In the genomic region with DNA sequence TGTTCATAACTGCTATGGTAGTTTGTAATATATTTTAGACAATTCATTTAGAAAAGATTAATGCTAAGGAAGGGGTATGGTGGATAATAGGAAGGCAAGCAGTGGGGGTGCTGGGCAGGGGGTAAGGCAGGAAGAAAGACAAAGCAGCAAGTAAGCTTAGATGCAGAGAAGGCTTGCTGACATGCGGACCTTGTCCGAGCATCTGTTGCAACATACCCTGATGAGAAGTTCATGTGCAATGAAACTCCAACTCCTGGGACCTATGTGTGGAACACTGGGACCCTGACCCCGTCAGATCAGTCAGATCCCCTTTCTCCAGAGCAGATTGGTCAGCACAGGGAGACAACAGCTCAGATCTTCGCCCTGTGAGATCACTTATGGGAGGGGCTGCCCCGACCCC, we compare ENCODE assay signal across 3 cellular contexts.
TF ChIP-seq lines count a peak whose summit lies in the region.

No MANE protein-coding gene starts in this region.

TF ChIP-seq in GM23338, 12 proteins besides CTCF, POLR2A, EP300 and RAD21 (continues in another document):
- TF ChIP-seq ZNF114 (CRISPR knock-in tag; IDR thresholded peaks at IDR 0.05) (no peak), POLR2AphosphoS5 (IDR thresholded peaks at IDR 0.05; ENCODE audit: low read depth) (no peak), CREB1 (CRISPR knock-in tag; IDR thresholded peaks at IDR 0.05; ENCODE audit: low read depth) (no peak), ZNF331 (CRISPR knock-in tag; IDR thresholded peaks at IDR 0.05; ENCODE audit: low read depth) (no peak), JUNB (IDR thresholded peaks at IDR 0.05; ENCODE audit: unreplicated experiment) (no peak), EZH2 (IDR thresholded peaks at IDR 0.05; ENCODE audit: low read depth, unreplicated experiment) (no peak)
- TF ChIP-seq, protein P1, sequence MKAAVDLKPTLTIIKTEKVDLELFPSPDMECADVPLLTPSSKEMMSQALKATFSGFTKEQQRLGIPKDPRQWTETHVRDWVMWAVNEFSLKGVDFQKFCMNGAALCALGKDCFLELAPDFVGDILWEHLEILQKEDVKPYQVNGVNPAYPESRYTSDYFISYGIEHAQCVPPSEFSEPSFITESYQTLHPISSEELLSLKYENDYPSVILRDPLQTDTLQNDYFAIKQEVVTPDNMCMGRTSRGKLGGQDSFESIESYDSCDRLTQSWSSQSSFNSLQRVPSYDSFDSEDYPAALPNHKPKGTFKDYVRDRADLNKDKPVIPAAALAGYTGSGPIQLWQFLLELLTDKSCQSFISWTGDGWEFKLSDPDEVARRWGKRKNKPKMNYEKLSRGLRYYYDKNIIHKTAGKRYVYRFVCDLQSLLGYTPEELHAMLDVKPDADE (IDR thresholded peaks at IDR 0.05) = no peak
- TF ChIP-seq, protein P2, sequence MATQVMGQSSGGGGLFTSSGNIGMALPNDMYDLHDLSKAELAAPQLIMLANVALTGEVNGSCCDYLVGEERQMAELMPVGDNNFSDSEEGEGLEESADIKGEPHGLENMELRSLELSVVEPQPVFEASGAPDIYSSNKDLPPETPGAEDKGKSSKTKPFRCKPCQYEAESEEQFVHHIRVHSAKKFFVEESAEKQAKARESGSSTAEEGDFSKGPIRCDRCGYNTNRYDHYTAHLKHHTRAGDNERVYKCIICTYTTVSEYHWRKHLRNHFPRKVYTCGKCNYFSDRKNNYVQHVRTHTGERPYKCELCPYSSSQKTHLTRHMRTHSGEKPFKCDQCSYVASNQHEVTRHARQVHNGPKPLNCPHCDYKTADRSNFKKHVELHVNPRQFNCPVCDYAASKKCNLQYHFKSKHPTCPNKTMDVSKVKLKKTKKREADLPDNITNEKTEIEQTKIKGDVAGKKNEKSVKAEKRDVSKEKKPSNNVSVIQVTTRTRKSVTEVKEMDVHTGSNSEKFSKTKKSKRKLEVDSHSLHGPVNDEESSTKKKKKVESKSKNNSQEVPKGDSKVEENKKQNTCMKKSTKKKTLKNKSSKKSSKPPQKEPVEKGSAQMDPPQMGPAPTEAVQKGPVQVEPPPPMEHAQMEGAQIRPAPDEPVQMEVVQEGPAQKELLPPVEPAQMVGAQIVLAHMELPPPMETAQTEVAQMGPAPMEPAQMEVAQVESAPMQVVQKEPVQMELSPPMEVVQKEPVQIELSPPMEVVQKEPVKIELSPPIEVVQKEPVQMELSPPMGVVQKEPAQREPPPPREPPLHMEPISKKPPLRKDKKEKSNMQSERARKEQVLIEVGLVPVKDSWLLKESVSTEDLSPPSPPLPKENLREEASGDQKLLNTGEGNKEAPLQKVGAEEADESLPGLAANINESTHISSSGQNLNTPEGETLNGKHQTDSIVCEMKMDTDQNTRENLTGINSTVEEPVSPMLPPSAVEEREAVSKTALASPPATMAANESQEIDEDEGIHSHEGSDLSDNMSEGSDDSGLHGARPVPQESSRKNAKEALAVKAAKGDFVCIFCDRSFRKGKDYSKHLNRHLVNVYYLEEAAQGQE (IDR thresholded peaks at IDR 0.05; ENCODE audit: unreplicated experiment) = no peak

TF ChIP-seq in IMR-90, 13 proteins besides CTCF, POLR2A, EP300 and RAD21:
- no peak for TF ChIP-seq RFX5 (IDR thresholded peaks at IDR 0.05; ENCODE audit: low read depth, low read length)
- no peak for TF ChIP-seq FOS (IDR thresholded peaks at IDR 0.05; ENCODE audit: low read depth, low read length)
- TF ChIP-seq BHLHE40 (IDR thresholded peaks at IDR 0.05; ENCODE audit: low read depth, low read length) = no peak
- TF ChIP-seq MAFK (IDR thresholded peaks at IDR 0.05; ENCODE audit: low read depth, low read length) = no peak
- 0 out of 2 replicates have a peak, but pooled peaks have one; percentile 13 for TF ChIP-seq CEBPB (IDR thresholded peaks at IDR 0.05; ENCODE audit: low read depth, low read length)
- TF ChIP-seq, protein P3, sequence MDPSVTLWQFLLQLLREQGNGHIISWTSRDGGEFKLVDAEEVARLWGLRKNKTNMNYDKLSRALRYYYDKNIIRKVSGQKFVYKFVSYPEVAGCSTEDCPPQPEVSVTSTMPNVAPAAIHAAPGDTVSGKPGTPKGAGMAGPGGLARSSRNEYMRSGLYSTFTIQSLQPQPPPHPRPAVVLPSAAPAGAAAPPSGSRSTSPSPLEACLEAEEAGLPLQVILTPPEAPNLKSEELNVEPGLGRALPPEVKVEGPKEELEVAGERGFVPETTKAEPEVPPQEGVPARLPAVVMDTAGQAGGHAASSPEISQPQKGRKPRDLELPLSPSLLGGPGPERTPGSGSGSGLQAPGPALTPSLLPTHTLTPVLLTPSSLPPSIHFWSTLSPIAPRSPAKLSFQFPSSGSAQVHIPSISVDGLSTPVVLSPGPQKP (IDR thresholded peaks at IDR 0.05; ENCODE audit: borderline replicate concordance, low read depth, low read length) = no peak
- no peak for TF ChIP-seq MXI1 (IDR thresholded peaks at IDR 0.05; ENCODE audit: borderline replicate concordance, low read depth, low read length)
- no peak for TF ChIP-seq CHD1 (IDR thresholded peaks at IDR 0.05; ENCODE audit: low read depth, low read length)

TF ChIP-seq in H1, 55 proteins besides CTCF, POLR2A, EP300 and RAD21:
- TF ChIP-seq CEBPB (IDR thresholded peaks at IDR 0.05; ENCODE audit: low read depth, low read length) = peak; percentile 62
- TF ChIP-seq RBBP5 (IDR thresholded peaks at IDR 0.05; ENCODE audit: borderline replicate concordance, low read depth, low read length) = no peak
- no peak for TF ChIP-seq SRF (IDR thresholded peaks at IDR 0.05; ENCODE audit: low read depth, low read length)
